In genomic region chr20:45569650-45570049, GRCh38 we compare ENCODE assay signal across 21 cellular contexts. TPM values are rescaled to one million over a fixed set of nuclear protein-coding genes. Genes with fewer than 3 reads are reported as not detected.
"Had no signal": no experiment of that assay in that cellular context is flagged by ENCODE, and none has a peak within 500 bp of the region (broad histone marks: within the 10 kb centered on the region; RNA-seq: fewer than 3 reads in every experiment).

No MANE protein-coding gene starts in this region.

RNA-seq across cellular contexts. Expression of gene WFDC8, which starts 9.4 kb away (rescaled TPM):
- total RNA-seq: activated naive CD4-positive, alpha-beta T cell treated with anti-CD3 and anti-CD28 coated beads for 36 hours; activated naive CD4-positive, alpha-beta T cell treated with anti-CD3 and anti-CD28 coated beads, Interleukin-2, amount 50 U/mL, for 72 hours; activated naive CD8-positive, alpha-beta T cell treated with anti-CD3 and anti-CD28 coated beads for 36 hours; activated naive CD8-positive, alpha-beta T cell treated with anti-CD3 and anti-CD28 coated beads, Interleukin-2, amount 10 ng/mL, durations not matched to agents 7 days and 5 days; activated T-cell treated with anti-CD3 and anti-CD28 coated beads, Interleukin-2, amount 50 U/mL, for 4 hours; activated T-cell treated with anti-CD3 and anti-CD28 coated beads, Interleukin-2, amount 50 U/mL, for 72 hours; activated T-helper 1 cell treated with anti-CD3 and anti-CD28 coated beads, Interleukin-12 subunit alpha, Interleukin-12 subunit beta, Interleukin-2, Interleukin-4 antibody, amounts not matched to agents 30 ng/mL and 10 ng/mL and 1 ng/mL, durations not matched to agents 14 hours and 24 hours and 36 hours; activated T-helper 17 cell treated with anti-CD3 and anti-CD28 coated beads, Interleukin-2, amount 50 U/mL, for 72 hours; activated T-helper 2 cell treated with anti-CD3 and anti-CD28 coated beads, Interferon-gamma antibody, Interleukin-2, Interleukin-4, amounts not matched to agents 10 μg/mL and 5 μg/mL and 100 μg/mL, durations not matched to agents 14 hours and 24 hours and 36 hours; adrenal gland; aorta; ascending aorta; astrocyte; body of pancreas; breast epithelium; bronchial epithelial cell; cardiac muscle cell; cardiac septum; cerebellum; chondrocyte had no signal
- polyA plus RNA-seq: adipose tissue, adrenal gland, aorta, cardiac muscle cell had no signal

RNA-seq across cellular contexts. Expression of gene EPPIN, which starts 22.4 kb away (rescaled TPM):
- total RNA-seq: activated naive CD4-positive, alpha-beta T cell treated with anti-CD3 and anti-CD28 coated beads for 36 hours; activated naive CD4-positive, alpha-beta T cell treated with anti-CD3 and anti-CD28 coated beads, Interleukin-2, amount 50 U/mL, for 72 hours; activated naive CD8-positive, alpha-beta T cell treated with anti-CD3 and anti-CD28 coated beads for 36 hours; activated naive CD8-positive, alpha-beta T cell treated with anti-CD3 and anti-CD28 coated beads, Interleukin-2, amount 10 ng/mL, durations not matched to agents 7 days and 5 days; activated T-cell treated with anti-CD3 and anti-CD28 coated beads, Interleukin-2, amount 50 U/mL, for 4 hours; activated T-cell treated with anti-CD3 and anti-CD28 coated beads, Interleukin-2, amount 50 U/mL, for 72 hours; activated T-helper 1 cell treated with anti-CD3 and anti-CD28 coated beads, Interleukin-12 subunit alpha, Interleukin-12 subunit beta, Interleukin-2, Interleukin-4 antibody, amounts not matched to agents 30 ng/mL and 10 ng/mL and 1 ng/mL, durations not matched to agents 14 hours and 24 hours and 36 hours; activated T-helper 17 cell treated with anti-CD3 and anti-CD28 coated beads, Interleukin-2, amount 50 U/mL, for 72 hours; activated T-helper 2 cell treated with anti-CD3 and anti-CD28 coated beads, Interferon-gamma antibody, Interleukin-2, Interleukin-4, amounts not matched to agents 10 μg/mL and 5 μg/mL and 100 μg/mL, durations not matched to agents 14 hours and 24 hours and 36 hours; adrenal gland; aorta; ascending aorta; astrocyte; body of pancreas; breast epithelium; bronchial epithelial cell; cardiac muscle cell; cardiac septum; cerebellum; chondrocyte had no signal
- polyA plus RNA-seq: adipose tissue, adrenal gland, aorta, cardiac muscle cell had no signal

RNA-seq across cellular contexts. Expression of gene WFDC6, which starts 30.4 kb away (rescaled TPM):
- total RNA-seq: activated naive CD4-positive, alpha-beta T cell treated with anti-CD3 and anti-CD28 coated beads for 36 hours; activated naive CD4-positive, alpha-beta T cell treated with anti-CD3 and anti-CD28 coated beads, Interleukin-2, amount 50 U/mL, for 72 hours; activated naive CD8-positive, alpha-beta T cell treated with anti-CD3 and anti-CD28 coated beads for 36 hours; activated naive CD8-positive, alpha-beta T cell treated with anti-CD3 and anti-CD28 coated beads, Interleukin-2, amount 10 ng/mL, durations not matched to agents 7 days and 5 days; activated T-cell treated with anti-CD3 and anti-CD28 coated beads, Interleukin-2, amount 50 U/mL, for 4 hours; activated T-cell treated with anti-CD3 and anti-CD28 coated beads, Interleukin-2, amount 50 U/mL, for 72 hours; activated T-helper 1 cell treated with anti-CD3 and anti-CD28 coated beads, Interleukin-12 subunit alpha, Interleukin-12 subunit beta, Interleukin-2, Interleukin-4 antibody, amounts not matched to agents 30 ng/mL and 10 ng/mL and 1 ng/mL, durations not matched to agents 14 hours and 24 hours and 36 hours; activated T-helper 17 cell treated with anti-CD3 and anti-CD28 coated beads, Interleukin-2, amount 50 U/mL, for 72 hours; activated T-helper 2 cell treated with anti-CD3 and anti-CD28 coated beads, Interferon-gamma antibody, Interleukin-2, Interleukin-4, amounts not matched to agents 10 μg/mL and 5 μg/mL and 100 μg/mL, durations not matched to agents 14 hours and 24 hours and 36 hours; adrenal gland; aorta; ascending aorta; astrocyte; body of pancreas; breast epithelium; bronchial epithelial cell; cardiac muscle cell; cardiac septum; cerebellum; chondrocyte had no signal
- polyA plus RNA-seq: adipose tissue, adrenal gland, aorta, cardiac muscle cell had no signal

RNA-seq across cellular contexts. Expression of gene SPINT3, which starts 54.2 kb away (rescaled TPM):
- total RNA-seq: activated naive CD4-positive, alpha-beta T cell treated with anti-CD3 and anti-CD28 coated beads for 36 hours; activated naive CD4-positive, alpha-beta T cell treated with anti-CD3 and anti-CD28 coated beads, Interleukin-2, amount 50 U/mL, for 72 hours; activated naive CD8-positive, alpha-beta T cell treated with anti-CD3 and anti-CD28 coated beads for 36 hours; activated naive CD8-positive, alpha-beta T cell treated with anti-CD3 and anti-CD28 coated beads, Interleukin-2, amount 10 ng/mL, durations not matched to agents 7 days and 5 days; activated T-cell treated with anti-CD3 and anti-CD28 coated beads, Interleukin-2, amount 50 U/mL, for 4 hours; activated T-cell treated with anti-CD3 and anti-CD28 coated beads, Interleukin-2, amount 50 U/mL, for 72 hours; activated T-helper 1 cell treated with anti-CD3 and anti-CD28 coated beads, Interleukin-12 subunit alpha, Interleukin-12 subunit beta, Interleukin-2, Interleukin-4 antibody, amounts not matched to agents 30 ng/mL and 10 ng/mL and 1 ng/mL, durations not matched to agents 14 hours and 24 hours and 36 hours; activated T-helper 17 cell treated with anti-CD3 and anti-CD28 coated beads, Interleukin-2, amount 50 U/mL, for 72 hours; activated T-helper 2 cell treated with anti-CD3 and anti-CD28 coated beads, Interferon-gamma antibody, Interleukin-2, Interleukin-4, amounts not matched to agents 10 μg/mL and 5 μg/mL and 100 μg/mL, durations not matched to agents 14 hours and 24 hours and 36 hours; adrenal gland; aorta; ascending aorta; astrocyte; body of pancreas; breast epithelium; bronchial epithelial cell; cardiac muscle cell; cardiac septum; cerebellum; chondrocyte had no signal
- polyA plus RNA-seq: adipose tissue, adrenal gland, aorta, cardiac muscle cell had no signal

RNA-seq across cellular contexts. Expression of gene WFDC10A, which starts 59.9 kb away (rescaled TPM):
- total RNA-seq: activated naive CD4-positive, alpha-beta T cell treated with anti-CD3 and anti-CD28 coated beads for 36 hours; activated naive CD4-positive, alpha-beta T cell treated with anti-CD3 and anti-CD28 coated beads, Interleukin-2, amount 50 U/mL, for 72 hours; activated naive CD8-positive, alpha-beta T cell treated with anti-CD3 and anti-CD28 coated beads for 36 hours; activated naive CD8-positive, alpha-beta T cell treated with anti-CD3 and anti-CD28 coated beads, Interleukin-2, amount 10 ng/mL, durations not matched to agents 7 days and 5 days; activated T-cell treated with anti-CD3 and anti-CD28 coated beads, Interleukin-2, amount 50 U/mL, for 4 hours; activated T-cell treated with anti-CD3 and anti-CD28 coated beads, Interleukin-2, amount 50 U/mL, for 72 hours; activated T-helper 1 cell treated with anti-CD3 and anti-CD28 coated beads, Interleukin-12 subunit alpha, Interleukin-12 subunit beta, Interleukin-2, Interleukin-4 antibody, amounts not matched to agents 30 ng/mL and 10 ng/mL and 1 ng/mL, durations not matched to agents 14 hours and 24 hours and 36 hours; activated T-helper 17 cell treated with anti-CD3 and anti-CD28 coated beads, Interleukin-2, amount 50 U/mL, for 72 hours; activated T-helper 2 cell treated with anti-CD3 and anti-CD28 coated beads, Interferon-gamma antibody, Interleukin-2, Interleukin-4, amounts not matched to agents 10 μg/mL and 5 μg/mL and 100 μg/mL, durations not matched to agents 14 hours and 24 hours and 36 hours; adrenal gland; aorta; ascending aorta; astrocyte; body of pancreas; breast epithelium; bronchial epithelial cell; cardiac muscle cell; cardiac septum; cerebellum; chondrocyte had no signal
- polyA plus RNA-seq: adipose tissue, adrenal gland, aorta, cardiac muscle cell had no signal
